17 cellular contexts compared by ENCODE assay signal in genomic region chr19:58570770-58571574, GRCh38. TPM values are rescaled to one million over a fixed set of nuclear protein-coding genes. Genes with fewer than 3 reads are reported as not detected.
DNase-seq lines count a peak whose midpoint lies in the region; ATAC-seq and TF ChIP-seq lines count a peak whose summit lies in the region.
"Had no signal": no experiment of that assay in that cellular context is flagged by ENCODE, and none has a peak within 500 bp of the region (broad histone marks: within the 10 kb centered on the region; RNA-seq: fewer than 3 reads in every experiment).

No MANE protein-coding gene starts in this region.

- H3K9me3 ChIP-seq in left ventricle myocardium inferior (replicated peaks), result no peaks in the 10 kb centered on the region
- H3K9me3 ChIP-seq in sigmoid colon, result no peaks in the 10 kb centered on the region
- H3K9me3 ChIP-seq: A549, HAP-1, SJCRH30 had no signal

- POLR2A ChIA-PET in RWPE1 (lab: Yijun Ruan, JAX; ENCODE audit: low non-redundant PET), result no interaction called here

- WGBS in sigmoid colon, 2 donors, result 92 to 96% methylated on average over 25 of the region's 25 CpGs

- H3K27ac ChIP-seq in RWPE1, result peak overlapping the region; percentile 96
- no peak overlapping the region for H3K27ac ChIP-seq in left ventricle myocardium inferior (replicated peaks)
- H3K27ac ChIP-seq in sigmoid colon, result no peak overlapping the region
- H3K27ac ChIP-seq: epithelial cell of prostate, KMS-11, SJCRH30 had no signal

- H3K4me1 ChIP-seq in left ventricle myocardium inferior, result peaks cover 35% of the 10 kb centered on the region
- peaks cover 0 to 27% (median 23%) of the 10 kb centered on the region in 4 donors for H3K4me1 ChIP-seq in sigmoid colon

- intact Hi-C loops in activated CD4-positive, alpha-beta T cell treated with anti-CD3 and anti-CD28 coated beads, Interleukin-2, amount 10 ng/mL, durations not matched to agents 24 days and 14 days (cut with micrococcal nuclease), result no loop called here
- intact Hi-C loops in left ventricle myocardium inferior (cut with micrococcal nuclease) (no loop called here), sigmoid colon (cut with DNase I) (no loop called here)

- ATAC-seq in GM18907 (IDR thresholded peaks at IDR 0.05; ENCODE audit: unreplicated experiment), result no peak
- ATAC-seq: A549 had no signal

- no peak for TF ChIP-seq CTCF in RWPE1 (conservative IDR thresholded peaks at IDR 0.05; ENCODE audit: low read depth)
- TF ChIP-seq CTCF in left ventricle myocardium inferior (IDR thresholded peaks at IDR 0.05; ENCODE audit: borderline replicate concordance), result no peak
- no peak for TF ChIP-seq CTCF in sigmoid colon (IDR thresholded peaks at IDR 0.05)

- CTCF ChIA-PET in RWPE1 (lab: Yijun Ruan, JAX), result no interaction called here

- H3K36me3 ChIP-seq in left ventricle myocardium inferior, result peaks cover 36% of the 10 kb centered on the region
- peaks cover 0 to 44% (median 9%) of the 10 kb centered on the region in 4 donors for H3K36me3 ChIP-seq in sigmoid colon
- H3K36me3 ChIP-seq: HAP-1, SJCRH30 had no signal

- H3K27me3 ChIP-seq in left ventricle myocardium inferior (ENCODE audit: low read depth) (no peaks in the 10 kb centered on the region), sigmoid colon (no peaks in the 10 kb centered on the region)
- H3K27me3 ChIP-seq: SJCRH30 had no signal

- H3K4me3 ChIP-seq in left ventricle myocardium inferior (no peak overlapping the region), sigmoid colon (no peak overlapping the region)
- H3K4me3 ChIP-seq: A549, HAP-1, SJCRH30 had no signal

- TF ChIP-seq POLR2A in sigmoid colon (IDR thresholded peaks at IDR 0.05), result no peak

- no peak for TF ChIP-seq EP300 in sigmoid colon (IDR thresholded peaks at IDR 0.05)

- peak; percentile 58 for DNase-seq in activated CD4-positive, alpha-beta T cell treated with anti-CD3 and anti-CD28 coated beads, Interleukin-2, amount 10 ng/mL, durations not matched to agents 24 days and 14 days
- DNase-seq in activated CD4-positive, alpha-beta T cell treated with anti-CD3 and anti-CD28 coated beads for 48 hours, result no peak
- no peak for DNase-seq in RWPE1 (ENCODE audit: low spot score)
- peak; percentile 13 for DNase-seq in left ventricle myocardium inferior
- peak; percentile 62 for DNase-seq in sigmoid colon
- DNase-seq in NCI-H1092 (lab: John Stamatoyannopoulos, UW), result no peak
- DNase-seq in iPS-NIHi7 (ENCODE audit: extremely low spot score), result no peak
- DNase-seq: NCI-H1417 treated with DMSO at 0.1 percent for 48 hours, NCI-H345, occipital lobe, SJCRH30, T1000 had no signal

- H3K27me3 Mint-ChIP-seq in activated CD4-positive, alpha-beta T cell treated with anti-CD3 and anti-CD28 coated beads, Interleukin-2, amount 10 ng/mL, durations not matched to agents 24 days and 14 days, result peaks cover 3% of the 10 kb centered on the region

- H3K36me3 Mint-ChIP-seq in activated CD4-positive, alpha-beta T cell treated with anti-CD3 and anti-CD28 coated beads, Interleukin-2, amount 10 ng/mL, durations not matched to agents 24 days and 14 days (ENCODE audit: low read depth), result peaks cover 29% of the 10 kb centered on the region

- peaks cover 4% of the 10 kb centered on the region for H3K9me3 Mint-ChIP-seq in activated CD4-positive, alpha-beta T cell treated with anti-CD3 and anti-CD28 coated beads, Interleukin-2, amount 10 ng/mL, durations not matched to agents 24 days and 14 days

- peaks cover 30% of the 10 kb centered on the region for H3K4me1 Mint-ChIP-seq in activated CD4-positive, alpha-beta T cell treated with anti-CD3 and anti-CD28 coated beads, Interleukin-2, amount 10 ng/mL, durations not matched to agents 24 days and 14 days

- no peak overlapping the region for H3K27ac Mint-ChIP-seq in activated CD4-positive, alpha-beta T cell treated with anti-CD3 and anti-CD28 coated beads, Interleukin-2, amount 10 ng/mL, durations not matched to agents 24 days and 14 days

- H3K4me3 Mint-ChIP-seq in activated CD4-positive, alpha-beta T cell treated with anti-CD3 and anti-CD28 coated beads, Interleukin-2, amount 10 ng/mL, durations not matched to agents 24 days and 14 days, result peak overlapping the region; percentile 95

RNA-seq across cellular contexts. Expression of gene MZF1, which starts 2.2 kb away (rescaled TPM):
- 21.6 and 23.7 TPM in 2 replicates for total RNA-seq in activated CD4-positive, alpha-beta T cell treated with anti-CD3 and anti-CD28 coated beads, Interleukin-2, amount 10 ng/mL, durations not matched to agents 24 days and 14 days
- total RNA-seq in left ventricle myocardium inferior (10.9 TPM), sigmoid colon (10 to 100 TPM; 13.6 to 31.5 (median 20.1) TPM)
- 10 to 100 TPM in 1 of 3 donors, 1 to 10 TPM in 2; 5.8 to 28.7 (median 9.0) TPM for polyA plus RNA-seq in sigmoid colon

RNA-seq across cellular contexts. Expression of gene UBE2M, which starts 12.6 kb away (rescaled TPM):
- 161 and 175 TPM in 2 replicates for total RNA-seq in activated CD4-positive, alpha-beta T cell treated with anti-CD3 and anti-CD28 coated beads, Interleukin-2, amount 10 ng/mL, durations not matched to agents 24 days and 14 days
- total RNA-seq in left ventricle myocardium inferior (116 TPM), sigmoid colon (10 to 100 TPM; 22.4 to 37.5 (median 30.3) TPM)
- 10 to 100 TPM; 48.0 to 58.5 (median 57.8) TPM for polyA plus RNA-seq in sigmoid colon

RNA-seq across cellular contexts. Expression of gene CHMP2A, which starts 16.1 kb away (rescaled TPM):
- 108 and 114 TPM in 2 replicates for total RNA-seq in activated CD4-positive, alpha-beta T cell treated with anti-CD3 and anti-CD28 coated beads, Interleukin-2, amount 10 ng/mL, durations not matched to agents 24 days and 14 days
- total RNA-seq in left ventricle myocardium inferior (124 TPM), sigmoid colon (100 to 1,000 TPM; 101 to 144 (median 136) TPM)
- 100 to 1,000 TPM; 196 to 372 (median 300) TPM for polyA plus RNA-seq in sigmoid colon

RNA-seq across cellular contexts. Expression of gene TRIM28, which starts 27.1 kb away (rescaled TPM):
- total RNA-seq in activated CD4-positive, alpha-beta T cell treated with anti-CD3 and anti-CD28 coated beads, Interleukin-2, amount 10 ng/mL, durations not matched to agents 24 days and 14 days, result 689 and 698 TPM in 2 replicates
- total RNA-seq in left ventricle myocardium inferior, result 136 TPM
- 100 to 1,000 TPM; 157 to 236 (median 207) TPM for total RNA-seq in sigmoid colon
- 100 to 1,000 TPM in 2 of 3 donors, 10 to 100 TPM in 1; 84.8 to 223 (median 150) TPM for polyA plus RNA-seq in sigmoid colon

RNA-seq across cellular contexts. Expression of gene ZBTB45, which starts 51.4 kb away (rescaled TPM):
- 16.8 and 17.5 TPM in 2 replicates for total RNA-seq in activated CD4-positive, alpha-beta T cell treated with anti-CD3 and anti-CD28 coated beads, Interleukin-2, amount 10 ng/mL, durations not matched to agents 24 days and 14 days
- total RNA-seq in left ventricle myocardium inferior (10.2 TPM), sigmoid colon (10 to 100 TPM in 1 of 4 donors, 1 to 10 TPM in 3; 7.6 to 13.8 (median 8.4) TPM)
- polyA plus RNA-seq in sigmoid colon, result 10 to 100 TPM in 1 of 3 donors, 1 to 10 TPM in 2; 4.9 to 10.2 (median 6.0) TPM

Comparison
In these comparisons a context has a peak if more than half of its experiments do, and no peak if none do; other contexts are left out.
1. DNase-seq: peak in activated CD4-positive, alpha-beta T cell treated with anti-CD3 and anti-CD28 coated beads, Interleukin-2, amount 10 ng/mL, durations not matched to agents 24 days and 14 days (single experiment), left ventricle myocardium inferior (single experiment) and sigmoid colon (single experiment); none in activated CD4-positive, alpha-beta T cell treated with anti-CD3 and anti-CD28 coated beads for 48 hours (single experiment), RWPE1 (single experiment), NCI-H1092 (single experiment) and iPS-NIHi7 (single experiment).